Comparison of ENCODE assay signal across 19 cellular contexts in genomic region chr4:186030795-186031194, GRCh38. TPM values are rescaled to one million over a fixed set of nuclear protein-coding genes. Genes with fewer than 3 reads are reported as not detected.
DNase-seq lines count a peak whose midpoint lies in the region; ATAC-seq, FAIRE-seq and TF ChIP-seq lines count a peak whose summit lies in the region.
"Had no signal": no experiment of that assay in that cellular context is flagged by ENCODE, and none has a peak within 500 bp of the region (broad histone marks: within the 10 kb centered on the region; RNA-seq: fewer than 3 reads in every experiment).

No MANE protein-coding gene starts in this region.

- no peaks in the 10 kb centered on the region for H3K79me2 ChIP-seq in H1 (ENCODE audit: control insufficient read depth in 1 of 2, insufficient read depth in 2 of 2, low read length in 2 of 2)

- H3K9me3 ChIP-seq in H1 (ENCODE audit: insufficient read depth in 2 of 2, low read depth in 1 of 2, low read length in 1 of 2) (peaks cover 23 to 31% of the 10 kb centered on the region in 2 experiments), stomach smooth muscle (ENCODE audit: control insufficient read depth in 2 of 2, low read length in 2 of 2) (no peaks in the 10 kb centered on the region)
- H3K9me3 ChIP-seq: BE2C had no signal

- H4K91ac ChIP-seq in H1 (replicated peaks; ENCODE audit: insufficient read length, low read length), result peak overlapping the region; percentile 75

- H2AK5ac ChIP-seq in H1 (ENCODE audit: low read depth, low read length), result no peak overlapping the region

- H3K14ac ChIP-seq in H1 (ENCODE audit: insufficient read length), result no peak overlapping the region

- no peaks in the 10 kb centered on the region for H4K20me1 ChIP-seq in H1 (replicated peaks in 1 of 2; ENCODE audit: control insufficient read depth in 1 of 2, insufficient read depth in 2 of 2, low read length in 2 of 2)

- no peak overlapping the region for H2BK15ac ChIP-seq in H1 (ENCODE audit: low read length)

- H3K4me2 ChIP-seq in H1 (ENCODE audit: insufficient read depth in 1 of 2, low read depth in 2 of 2, low read length in 2 of 2), result peak overlapping the region; percentile 27 to 38

- H3K4me1 Mint-ChIP-seq in nephron, result peaks cover 38% of the 10 kb centered on the region
- H3K4me1 Mint-ChIP-seq: central memory CD8-positive, alpha-beta T cell; stimulated activated memory B cell treated with anti-CD40 and anti-IgM and Interleukin-4, amounts not matched to agents 10 μg/mL and 1 μg/mL and 100 μg/mL, for 72 hours; T-cell had no signal

- H2BK120ac ChIP-seq in H1 (replicated peaks; ENCODE audit: low read depth, low read length), result no peak overlapping the region

- peaks cover 12% of the 10 kb centered on the region for H3K36me3 Mint-ChIP-seq in nephron (ENCODE audit: low read depth)
- H3K36me3 Mint-ChIP-seq: stimulated activated memory B cell treated with anti-CD40 and anti-IgM and Interleukin-4, amounts not matched to agents 10 μg/mL and 1 μg/mL and 100 μg/mL, for 72 hours; T-cell had no signal

- H4K8ac ChIP-seq in H1 (ENCODE audit: extremely low read depth, insufficient read depth, low read length), result no peak overlapping the region

- H3K27ac Mint-ChIP-seq in nephron, result peak overlapping the region; percentile 83 to 96 (median 91)
- H3K27ac Mint-ChIP-seq: stimulated activated memory B cell treated with anti-CD40 and anti-IgM and Interleukin-4, amounts not matched to agents 10 μg/mL and 1 μg/mL and 100 μg/mL, for 72 hours; T-cell had no signal

- no peak for TF ChIP-seq EP300 in H1 (IDR thresholded peaks at IDR 0.05; ENCODE audit: borderline replicate concordance in 1 of 2, low read depth in 2 of 2, low read length in 2 of 2)

- H3K79me1 ChIP-seq in H1 (ENCODE audit: low read depth, low read length), result no peaks in the 10 kb centered on the region

- POLR2A ChIA-PET in RWPE1 (lab: Yijun Ruan, JAX; ENCODE audit: low non-redundant PET) (no interaction called here), H1 (lab: Charles Lee; ENCODE audit: partially characterized antibody) (interaction anchor here (1.2 kb wide), 1 partner anchor 53 kb away, joined by 3 read pairs; no protein-coding TSS in a partner anchor)

- ATAC-seq in GM19397 (IDR thresholded peaks at IDR 0.05; ENCODE audit: unreplicated experiment), result no peak
- ATAC-seq: stimulated activated memory B cell treated with anti-CD40 and anti-IgM and Interleukin-4, amounts not matched to agents 10 μg/mL and 1 μg/mL and 100 μg/mL, for 72 hours; T-cell had no signal

- peaks cover 0 to 2% (median 0%) of the 10 kb centered on the region in 4 experiments; a peak in 1 of 8 replicates for H3K36me3 ChIP-seq in H1 (ENCODE audit: control insufficient read depth in 2 of 4, insufficient read depth in 4 of 4, low read length in 3 of 4)
- H3K36me3 ChIP-seq in stomach smooth muscle (ENCODE audit: control insufficient read depth in 2 of 2, insufficient read depth in 2 of 2, low read length in 2 of 2), result no peaks in the 10 kb centered on the region
- H3K36me3 ChIP-seq: BE2C had no signal

- no peaks in the 10 kb centered on the region for H3K23me2 ChIP-seq in H1 (ENCODE audit: low read depth, low read length)

- peak overlapping the region; percentile 29; the same call in 1 of the 2 replicates for H2BK5ac ChIP-seq in H1 (ENCODE audit: low read depth, low read length)

- H4K5ac ChIP-seq in H1 (ENCODE audit: insufficient read length, low read depth, low read length), result peak overlapping the region; percentile 7

- no peak for TF ChIP-seq POLR2A in H1 (IDR thresholded peaks at IDR 0.05; ENCODE audit: control extremely low read depth in 1 of 2, low read depth in 2 of 2, low read length in 2 of 2)

- H3K4me3 ChIP-seq in H1 (ENCODE audit: extremely low read depth in 1 of 4, insufficient read depth in 2 of 4, low read depth in 3 of 4, low read length in 4 of 4) (peak overlapping the region in 1 of 4 experiments; percentile 28; a peak in 1 of 8 replicates), stomach smooth muscle (ENCODE audit: low read length in 2 of 2) (peak overlapping the region; percentile 41 to 64)

- WGBS in H1 (ENCODE audit: extremely low coverage in 1 of 2, insufficient coverage in 1 of 2, insufficient read length in 1 of 2, insufficient replicate concordance in 2 of 2, low coverage in 1 of 2, low lambda C conversion rate in 2 of 2, missing lambda C conversion rate in 1 of 2), 2 experiments, result 29% methylated on average over 3 of the region's 3 CpGs; no CpG with 5 or more reads in 1 of the 2 experiments

- peak overlapping the region; percentile 8; the same call in 1 of the 2 replicates for H2BK20ac ChIP-seq in H1 (ENCODE audit: low read length)

- peaks cover 4% of the 10 kb centered on the region for H3K27me3 Mint-ChIP-seq in nephron (ENCODE audit: low read depth)

- FAIRE-seq in H1 (lab: Jason Lieb, UNC), result peak; percentile 50
- FAIRE-seq: endometrium, frontal cortex, keratinocyte had no signal

- H3K9ac ChIP-seq in H1 (replicated peaks in 1 of 4; ENCODE audit: extremely low read depth in 1 of 4, low read depth in 3 of 4, low read length in 3 of 4) (no peak overlapping the region), stomach smooth muscle (ENCODE audit: low read length in 2 of 2) (peak overlapping the region in 1 of 2 donors; percentile 66)

- peaks cover 13 to 34% (median 27%) of the 10 kb centered on the region in 4 experiments for H3K4me1 ChIP-seq in H1 (replicated peaks in 1 of 4; ENCODE audit: control insufficient read depth in 3 of 4, insufficient read depth in 4 of 4, low read length in 3 of 4)
- H3K4me1 ChIP-seq in stomach smooth muscle (ENCODE audit: control insufficient read depth, insufficient read depth, low read length), result peaks cover 63% of the 10 kb centered on the region

- no peak overlapping the region for H2AFZ ChIP-seq in H1 (ENCODE audit: low read length)

- no peak for TF ChIP-seq CTCF in RWPE1 (conservative IDR thresholded peaks at IDR 0.05; ENCODE audit: low read depth)
- TF ChIP-seq CTCF in H1 (IDR thresholded peaks at IDR 0.05; ENCODE audit: control extremely low read depth in 1 of 3, insufficient read depth in 1 of 3, low read depth in 1 of 3, low read length in 3 of 3), result no peak
- no peak for TF ChIP-seq CTCF in nephron (IDR thresholded peaks at IDR 0.05; ENCODE audit: unreplicated experiment in 3 of 3)

- DNase-seq in RWPE1 (ENCODE audit: low spot score) (no peak), H1 (ENCODE audit: low read depth in 1 of 2, low spot score in 2 of 2) (no peak), H4 (ENCODE audit: low spot score) (no peak), NCI-H2029 (lab: John Stamatoyannopoulos, UW) (no peak), DMS79 treated with DMSO at 0.1 percent for 48 hours (lab: John Stamatoyannopoulos, UW) (no peak)
- DNase-seq: activated naive CD4-positive, alpha-beta T cell treated with anti-CD3 and anti-CD28 coated beads, Interleukin-2, amount 50 U/mL, for 16 hours; NCI-H1930; NCI-H82; RPMI8226; T-cell had no signal

- H3K18ac ChIP-seq in H1 (ENCODE audit: extremely low read depth, low read length), result no peak overlapping the region; the same call in 1 of the 2 replicates

- no peak overlapping the region for H3K4ac ChIP-seq in H1 (replicated peaks; ENCODE audit: insufficient read length, low read depth, low read length)

- H3K27me3 ChIP-seq in H1 (replicated peaks in 1 of 4; ENCODE audit: control insufficient read depth in 3 of 4, extremely low read depth in 1 of 4, insufficient read depth in 3 of 4, low read length in 3 of 4), result no peaks in the 10 kb centered on the region
- no peaks in the 10 kb centered on the region for H3K27me3 ChIP-seq in stomach smooth muscle (ENCODE audit: control insufficient read depth in 1 of 2, insufficient read depth in 2 of 2, low read length in 2 of 2)
- H3K27me3 ChIP-seq: BE2C had no signal

- H3K56ac ChIP-seq in H1 (replicated peaks; ENCODE audit: insufficient read length, low read depth, low read length), result no peak overlapping the region

- H2BK12ac ChIP-seq in H1 (ENCODE audit: low read depth, low read length), result no peak overlapping the region

- TF ChIP-seq RAD21 in H1 (IDR thresholded peaks at IDR 0.05 in 1 of 2, conservative IDR thresholded peaks at IDR 0.05 in 1 of 2; ENCODE audit: low read depth in 2 of 2, low read length in 2 of 2), result no peak

- H3K27ac ChIP-seq in RWPE1, result peak overlapping the region; percentile 90
- H3K27ac ChIP-seq in H1 (ENCODE audit: low read depth, low read length), result no peak overlapping the region
- peak overlapping the region; percentile 95 for H3K27ac ChIP-seq in stomach smooth muscle (ENCODE audit: low read length)

- no peak overlapping the region for H3K23ac ChIP-seq in H1 (ENCODE audit: insufficient read length)

- H3K4me3 Mint-ChIP-seq in nephron, result peak overlapping the region in 2 of 3 experiments; percentile 20 to 64
- H3K4me3 Mint-ChIP-seq: central memory CD8-positive, alpha-beta T cell; stimulated activated memory B cell treated with anti-CD40 and anti-IgM and Interleukin-4, amounts not matched to agents 10 μg/mL and 1 μg/mL and 100 μg/mL, for 72 hours; T-cell had no signal

- H3K9me3 Mint-ChIP-seq in nephron, result peaks cover 29% of the 10 kb centered on the region

- CTCF ChIA-PET in RWPE1 (lab: Yijun Ruan, JAX) (no interaction called here), H1 (lab: Charles Lee; ENCODE audit: partially characterized antibody) (interaction anchor here (0.6 to 2.8 kb wide), 6 partner anchors 9 to 824 kb away, joined by 3 to 15 read pairs (median 3); no protein-coding TSS in a partner anchor)

TF ChIP-seq in H1, 55 proteins besides CTCF, POLR2A, EP300 and RAD21:
- TF ChIP-seq MAFK (IDR thresholded peaks at IDR 0.05; ENCODE audit: low read depth, low read length) (no peak), POU5F1 (IDR thresholded peaks at IDR 0.05; ENCODE audit: low read depth, low read length) (peak; percentile 89)
TF ChIP-seq in H1: peak in this region for 1.

RNA-seq across cellular contexts. Expression of gene TLR3, which starts 38.2 kb away (rescaled TPM):
- 2.0 and 2.6 TPM in 2 replicates for total RNA-seq in H1 (2021; fragmentation: NEBNext Ultra II Directional; extraction: Animal tissue kit (Norgen Biotek cat#: 25700))
- polyA plus RNA-seq in H1 (2011; rRNA removed), result 0.72 and 1.00 TPM in 2 replicates
- polyA plus RNA-seq in H1 (2011; cell fraction: cytosol; rRNA removed), result 1.3 TPM
- 0.77 TPM for polyA plus RNA-seq in H1 (2011; cell fraction: nucleus; rRNA removed)
- 0.72 to 2.6 TPM (median 1.2 TPM) in 4 replicates for polyA plus RNA-seq in H1 (2012, experiment 1 of 2)
- 0.17 TPM for polyA plus RNA-seq in H1 (2012, experiment 2 of 2)
- 1.4 TPM for polyA plus RNA-seq in H1 (2013, experiment 1 of 2)
- 1.4 TPM for polyA plus RNA-seq in H1 (2013, experiment 2 of 2)
- polyA minus RNA-seq in H1 (2011; rRNA and poly(A)+ RNA removed), result 2.7 and 3.6 TPM in 2 replicates
- polyA minus RNA-seq in H1 (2011; cell fraction: cytosol; rRNA and poly(A)+ RNA removed), result 1.4 TPM
- polyA minus RNA-seq in H1 (2011; cell fraction: nucleus; rRNA and poly(A)+ RNA removed), result 2.6 TPM
- 16.8 and 33.0 TPM in 2 replicates for total RNA-seq in H4 (2014; rRNA removed; shearing (Covaris generic))
